Comparison of ENCODE assay signal across 8 cellular contexts in genomic region chr4:81469774-81470455, GRCh38. TPM values are rescaled to one million over a fixed set of nuclear protein-coding genes. Genes with fewer than 3 reads are reported as not detected.
DNase-seq lines count a peak whose midpoint lies in the region; ATAC-seq and TF ChIP-seq lines count a peak whose summit lies in the region.

No MANE protein-coding gene starts in this region.

- TF ChIP-seq CTCF in left lung (IDR thresholded peaks at IDR 0.05), result no peak

- ATAC-seq in activated CD4-positive, alpha-beta T cell treated with anti-CD3 and anti-CD28 coated beads for 36 hours, result no peak
- ATAC-seq in left lung, result no peak

- peak overlapping the region; percentile 86 for H3K4me3 Mint-ChIP-seq in activated CD4-positive, alpha-beta T cell treated with anti-CD3 and anti-CD28 coated beads for 36 hours

- no peaks in the 10 kb centered on the region for H3K27me3 ChIP-seq in adipocyte (replicated peaks; ENCODE audit: control insufficient read depth, insufficient read depth, low read length)
- peaks cover 0 to 18% of the 10 kb centered on the region in 2 donors for H3K27me3 ChIP-seq in left lung
- H3K27me3 ChIP-seq in MG63, result peaks cover 8% of the 10 kb centered on the region; the same call in 1 of the 2 replicates

- POLR2A ChIA-PET in activated CD4-positive, alpha-beta T cell treated with anti-CD3 and anti-CD28 coated beads for 36 hours (lab: Charles Lee), result interaction anchor here (0.7 kb wide), 1 partner anchor 57 kb away, joined by 3 read pairs; no protein-coding TSS in a partner anchor

- H3K9me3 ChIP-seq in adipocyte (ENCODE audit: control insufficient read depth, low read length) (no peaks in the 10 kb centered on the region), left lung (no peaks in the 10 kb centered on the region), MG63 (no peaks in the 10 kb centered on the region)

- H3K9ac ChIP-seq in adipocyte (ENCODE audit: low read length), result peak overlapping the region; percentile 75

- H3K36me3 ChIP-seq in adipocyte (ENCODE audit: control insufficient read depth, insufficient read depth, low read length, severe bottlenecking) (no peaks in the 10 kb centered on the region), left lung (no peaks in the 10 kb centered on the region), MG63 (no peaks in the 10 kb centered on the region)

- H3K27ac Mint-ChIP-seq in activated CD4-positive, alpha-beta T cell treated with anti-CD3 and anti-CD28 coated beads for 36 hours, result peak overlapping the region; percentile 79

- CTCF ChIA-PET in activated CD4-positive, alpha-beta T cell treated with anti-CD3 and anti-CD28 coated beads for 36 hours (lab: Charles Lee), result interaction anchor here (0.7 to 2.4 kb wide), 4 partner anchors 17 to 444 kb away, joined by 3 to 15 read pairs (median 4); no protein-coding TSS in a partner anchor

- H3K4me1 Mint-ChIP-seq in activated CD4-positive, alpha-beta T cell treated with anti-CD3 and anti-CD28 coated beads for 36 hours, result peaks cover 38% of the 10 kb centered on the region

- H3K4me3 ChIP-seq in adipocyte (ENCODE audit: low read length), result peak overlapping the region; percentile 92
- H3K4me3 ChIP-seq in left lung, result peak overlapping the region; percentile 81 to 95
- no peak overlapping the region for H3K4me3 ChIP-seq in MG63

- intact Hi-C loops in activated CD4-positive, alpha-beta T cell treated with anti-CD3 and anti-CD28 coated beads for 36 hours (cut with DNase I, micrococcal nuclease), result loop anchor here (2.0 to 10.0 kb wide), 10 partner anchors 37 to 1432 kb away; partner anchors contain the start of genes HNRNPD (in 1 of the 2) and THAP9 (in 1 of the 2)
- intact Hi-C loops in left lung (cut with DNase I), result loop anchor here in 1 of 2 donors (5.0 kb wide), 1 partner anchor 377 kb away; no protein-coding TSS in a partner anchor
- intact Hi-C loops in posterior cingulate gyrus (cut with DNase I), result loop anchor here (5.0 to 10.0 kb wide), 6 partner anchors 43 to 797 kb away; no protein-coding TSS in a partner anchor

- no peak for DNase-seq in activated CD4-positive, alpha-beta T cell treated with anti-CD3 and anti-CD28 coated beads for 36 hours
- DNase-seq in activated CD4-positive, alpha-beta T cell treated with anti-CD3 and anti-CD28 coated beads, Interleukin-2, amount 50 U/mL, for 48 hours, result no peak
- DNase-seq in adipocyte (ENCODE audit: low read depth) (no peak), left lung (no peak), superior temporal gyrus (ENCODE audit: extremely low spot score) (peak; percentile 61), NCI-H2081 (lab: John Stamatoyannopoulos, UW) (no peak), MG63 (no peak), posterior cingulate gyrus (no peak)

- H3K9me3 Mint-ChIP-seq in activated CD4-positive, alpha-beta T cell treated with anti-CD3 and anti-CD28 coated beads for 36 hours (ENCODE audit: low read depth), result no peaks in the 10 kb centered on the region

- no peaks in the 10 kb centered on the region for H3K36me3 Mint-ChIP-seq in activated CD4-positive, alpha-beta T cell treated with anti-CD3 and anti-CD28 coated beads for 36 hours (ENCODE audit: low read depth)

- H3K4me1 ChIP-seq in adipocyte (ENCODE audit: control insufficient read depth, insufficient read depth, low read length) (peaks cover 24% of the 10 kb centered on the region), left lung (peaks cover 30 to 65% of the 10 kb centered on the region in 2 donors)

- no peaks in the 10 kb centered on the region for H3K27me3 Mint-ChIP-seq in activated CD4-positive, alpha-beta T cell treated with anti-CD3 and anti-CD28 coated beads for 36 hours

- H3K27ac ChIP-seq in left lung, result peak overlapping the region; percentile 95 to 96

RNA-seq across cellular contexts. Expression of gene RASGEF1B, which starts 1.8 kb away (rescaled TPM):
- 1 to 10 TPM; 3.4 to 4.0 TPM for total RNA-seq in activated CD4-positive, alpha-beta T cell treated with anti-CD3 and anti-CD28 coated beads for 36 hours
- 10 to 100 TPM; 24.8 to 34.7 TPM for total RNA-seq in left lung
- total RNA-seq in MG63 (2014; rRNA removed; shearing (Covaris generic); ENCODE audit: low replicate concordance), result 0.53 TPM in 1 of 2 replicates, not detected in the other

Comparison
In these comparisons a context has a peak if more than half of its experiments do, and no peak if none do; other contexts are left out.
1. RNA of gene RASGEF1B, which starts 1.8 kb away (total RNA-seq): 24.8 to 34.7 TPM in left lung; 3.4 to 4.0 TPM in activated CD4-positive, alpha-beta T cell treated with anti-CD3 and anti-CD28 coated beads for 36 hours and 0.53 TPM in MG63; every median in the first group is over 4 times any median in the second.